Comparison of ENCODE assay signal across 14 cellular contexts in genomic region chr2:118095610-118096009, GRCh38. TPM values are rescaled to one million over a fixed set of nuclear protein-coding genes. Genes with fewer than 3 reads are reported as not detected.
DNase-seq lines count a peak whose midpoint lies in the region; ATAC-seq and TF ChIP-seq lines count a peak whose summit lies in the region.
"Had no signal": no experiment of that assay in that cellular context is flagged by ENCODE, and none has a peak within 500 bp of the region (broad histone marks: within the 10 kb centered on the region; RNA-seq: fewer than 3 reads in every experiment).

No MANE protein-coding gene starts in this region.

- H3K9me3 Mint-ChIP-seq in brain, result no peaks in the 10 kb centered on the region

- peak overlapping the region in 3 of 5 experiments; percentile 6 to 29 (median 28) for H3K4me3 Mint-ChIP-seq in brain

- H3K27ac ChIP-seq in right cardiac atrium (ENCODE audit: low read length), result no peak overlapping the region
- H3K27ac ChIP-seq: upper lobe of right lung had no signal

- peaks cover 62% of the 10 kb centered on the region for H3K4me1 Mint-ChIP-seq in brain

- 87% methylated on average over 5 of the region's 5 CpGs for WGBS in right cardiac atrium

- no peaks in the 10 kb centered on the region for H3K4me1 ChIP-seq in right cardiac atrium (ENCODE audit: control insufficient read depth, insufficient read depth, low read length)

- no peaks in the 10 kb centered on the region for H3K9me3 ChIP-seq in right cardiac atrium (ENCODE audit: control insufficient read depth, low read length)
- H3K9me3 ChIP-seq: upper lobe of right lung had no signal

- no peaks in the 10 kb centered on the region for H3K27me3 Mint-ChIP-seq in brain

- H3K36me3 Mint-ChIP-seq in brain, result peaks cover 41% of the 10 kb centered on the region

- H3K27me3 ChIP-seq in right cardiac atrium (ENCODE audit: control insufficient read depth, insufficient read depth), result no peaks in the 10 kb centered on the region
- H3K27me3 ChIP-seq: upper lobe of right lung had no signal

- H3K4me3 ChIP-seq in skeletal muscle cell (ENCODE audit: low read depth, low read length) (no peak overlapping the region), right cardiac atrium (ENCODE audit: low read length) (no peak overlapping the region)
- H3K4me3 ChIP-seq: upper lobe of right lung had no signal

- H3K27ac Mint-ChIP-seq in brain, result peak overlapping the region in 1 of 5 experiments; percentile 14

- peak; percentile 5 for DNase-seq in NOMO-1 treated with DMSO at 0.1 percent for 48 hours (lab: John Stamatoyannopoulos, UW; ENCODE audit: unreplicated experiment)
- no peak for DNase-seq in NOMO-1 treated with dmso at 0.1 percent for 144 hours (lab: John Stamatoyannopoulos, UW; ENCODE audit: unreplicated experiment)
- DNase-seq in MV-4-11 (lab: John Stamatoyannopoulos, UW), result peak; percentile 9
- DNase-seq in skeletal muscle cell (ENCODE audit: low read depth), result peak; percentile 75
- DNase-seq in NCI-H1436 treated with DMSO at 0.1 percent for 48 hours (lab: John Stamatoyannopoulos, UW), result no peak
- no peak for DNase-seq in right cardiac atrium
- DNase-seq: activated CD4-positive, alpha-beta T cell treated with anti-CD3 and anti-CD28 coated beads for 48 hours; aorta; left ventricle myocardium superior; NCI-H510A; stimulated activated CD4-positive, alpha-beta T cell treated with anti-CD3 and anti-CD28 coated beads, Interleukin-1b, Interleukin-23, amount 100 ng/mL, for 48 hours; upper lobe of right lung had no signal

- intact Hi-C loops in right cardiac atrium (cut with DNase I), result no loop called here

- no peak for TF ChIP-seq CTCF in brain (conservative IDR thresholded peaks at IDR 0.05)

- ATAC-seq in HG03442 (IDR thresholded peaks at IDR 0.05; ENCODE audit: unreplicated experiment), result no peak
- ATAC-seq in right cardiac atrium, result no peak
- ATAC-seq: left ventricle myocardium superior, upper lobe of right lung had no signal

RNA-seq across cellular contexts. Expression of gene INSIG2, which starts 7.3 kb away (rescaled TPM):
- 4.4 TPM for polyA plus RNA-seq in brain (ENCODE audit: insufficient read depth, low read depth, low replicate concordance)
- 10 to 100 TPM; 13.2 to 18.4 (median 15.7) TPM for total RNA-seq in right cardiac atrium
- polyA plus RNA-seq in right cardiac atrium, result 13.7 TPM

Comparison
In these comparisons a context has a peak if more than half of its experiments do, and no peak if none do; other contexts are left out.
1. DNase-seq: peak in NOMO-1 treated with DMSO at 0.1 percent for 48 hours (single experiment), MV-4-11 (single experiment) and skeletal muscle cell (single experiment); none in NOMO-1 treated with dmso at 0.1 percent for 144 hours (single experiment), NCI-H1436 treated with DMSO at 0.1 percent for 48 hours (single experiment) and right cardiac atrium (0 of 3).